Comparison of ENCODE assay signal across 8 cellular contexts in the genomic region with DNA sequence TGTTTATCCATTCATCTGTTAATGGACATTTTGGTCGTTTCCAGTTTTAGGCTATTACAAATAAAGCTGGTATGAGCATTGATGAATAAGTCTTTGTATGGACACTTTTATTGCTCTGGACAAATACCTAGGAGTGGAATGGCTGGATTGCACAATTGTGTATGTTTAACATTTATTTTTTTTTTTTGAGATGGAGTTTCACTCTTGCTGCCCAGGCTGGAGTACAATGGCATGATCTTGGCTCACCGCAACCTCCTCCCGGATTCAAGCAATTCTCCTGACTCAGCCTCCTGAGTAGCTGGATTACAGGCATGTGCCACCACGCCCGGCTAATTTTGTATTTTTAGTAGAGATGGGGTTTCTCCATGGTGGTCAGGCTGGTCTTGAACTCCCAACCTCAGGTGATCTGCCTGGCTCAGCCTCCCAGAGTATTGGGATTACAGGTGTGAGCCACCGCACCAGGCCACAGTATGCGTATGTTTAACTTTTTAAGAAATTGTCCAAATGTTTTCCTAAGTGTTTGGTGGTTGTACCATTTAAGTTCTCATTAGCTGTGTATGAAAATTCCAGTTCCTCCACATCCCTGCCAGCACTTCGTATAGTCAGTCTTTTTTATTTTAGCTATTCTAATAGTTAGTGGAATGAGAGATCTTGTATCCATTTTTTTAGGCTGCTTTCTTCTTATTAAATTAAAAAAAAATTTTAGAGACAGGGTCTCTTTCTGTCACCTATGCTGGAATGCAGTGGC.
DNase-seq lines count a peak whose midpoint lies in the region; TF ChIP-seq lines count a peak whose summit lies in the region.
"Not testable (repeated sequence)": the region's sequence is repeated elsewhere in the genome, so short reads cannot be mapped to it uniquely, and the experiment has no call there.

No MANE protein-coding gene starts in this region.

- H3K27me3 ChIP-seq in mammary epithelial cell (ENCODE audit: insufficient read depth, low read length); fibroblast of lung (ENCODE audit: control insufficient read depth, insufficient read depth, low read length); sigmoid colon: not testable (repeated sequence)

- peak; percentile 21; the same call in 1 of the 2 replicates for TF ChIP-seq EP300 in Ishikawa (IDR thresholded peaks at IDR 0.05; ENCODE audit: borderline replicate concordance)
- TF ChIP-seq EP300 in sigmoid colon (IDR thresholded peaks at IDR 0.05): not testable (repeated sequence)

- DNase-seq in AG04449 (ENCODE audit: low read depth, low spot score): peak; percentile 62
- peak; percentile 57 for DNase-seq in GM03348 (ENCODE audit: low spot score)
- peak; percentile 49 for DNase-seq in SW480 (ENCODE audit: low spot score)
- peak; percentile 97 for DNase-seq in mammary epithelial cell
- DNase-seq in fibroblast of lung (ENCODE audit: low read depth in 2 of 2): peak; percentile 80 to 84
- peak; percentile 48 for DNase-seq in kidney tubule cell (ENCODE audit: low spot score)
- peak; percentile 39 for DNase-seq in sigmoid colon

- peaks cover 34% of the 10 kb centered on the region for H3K4me1 ChIP-seq in mammary epithelial cell (ENCODE audit: insufficient read depth, low read length)
- not testable (repeated sequence) for H3K4me1 ChIP-seq in fibroblast of lung (ENCODE audit: control insufficient read depth, extremely low read depth, insufficient read depth, low read length); sigmoid colon

- not testable (repeated sequence) for TF ChIP-seq POLR2A in sigmoid colon (IDR thresholded peaks at IDR 0.05)

- not testable (repeated sequence) for TF ChIP-seq CTCF in AG04449 (IDR thresholded peaks at IDR 0.05; ENCODE audit: insufficient read depth, low read length, missing control alignments); mammary epithelial cell (conservative IDR thresholded peaks at IDR 0.05 in 1 of 2, IDR thresholded peaks at IDR 0.05 in 1 of 2; ENCODE audit: extremely low read depth in 1 of 2, insufficient read depth in 1 of 2, low read depth in 1 of 2, low read length in 2 of 2); fibroblast of lung (conservative IDR thresholded peaks at IDR 0.05 in 1 of 2, IDR thresholded peaks at IDR 0.05 in 1 of 2; ENCODE audit: low read depth in 1 of 2, low read length in 2 of 2); sigmoid colon (IDR thresholded peaks at IDR 0.05)

- H2AFZ ChIP-seq in mammary epithelial cell (ENCODE audit: low read depth, low read length); fibroblast of lung (ENCODE audit: low read length): not testable (repeated sequence)

- TF ChIP-seq RAD21 in Ishikawa (IDR thresholded peaks at IDR 0.05; ENCODE audit: low read depth): not testable (repeated sequence)

- not testable (repeated sequence) for H3K9ac ChIP-seq in mammary epithelial cell (ENCODE audit: insufficient read depth, low read length); fibroblast of lung (ENCODE audit: insufficient read depth, low read length)

- in situ Hi-C loops in mammary epithelial cell (cut with MboI; ENCODE audit: low sequenced_read_pairs in 2 of 2): not testable (repeated sequence)

- H3K4me2 ChIP-seq in mammary epithelial cell (ENCODE audit: insufficient read depth, low read depth, low read length); fibroblast of lung (ENCODE audit: extremely low read depth, insufficient read depth, low read length): not testable (repeated sequence)

- POLR2A ChIA-PET in AG04449 (lab: Yijun Ruan, JAX): interaction anchor here (2.7 kb wide), 1 partner anchor 234 kb away, joined by 9 read pairs; no protein-coding TSS in a partner anchor

- CTCF ChIA-PET in AG04449 (lab: Yijun Ruan, JAX): interaction anchor here (1.2 to 7.4 kb wide), 9 partner anchors 12 to 241 kb away, joined by 3 to 55 read pairs (median 6); a partner anchor contains a TSS
- CTCF ChIA-PET in mammary epithelial cell (lab: Charles Lee; ENCODE audit: low non-redundant PET): interaction anchor here (0.6 to 0.7 kb wide), 2 partner anchors 15 to 37 kb away, joined by 3 read pairs; no protein-coding TSS in a partner anchor

- not testable (repeated sequence) for H3K9me3 ChIP-seq in mammary epithelial cell (replicated peaks; ENCODE audit: insufficient read depth, low read length); fibroblast of lung (ENCODE audit: control insufficient read depth, insufficient read depth, low read depth, low read length); sigmoid colon

- not testable (repeated sequence) for H4K20me1 ChIP-seq in mammary epithelial cell (ENCODE audit: insufficient read depth, low read length); fibroblast of lung (ENCODE audit: control insufficient read depth, extremely low read depth, insufficient read depth, low read length)

- H3K27ac ChIP-seq in mammary epithelial cell (ENCODE audit: insufficient read depth, low read depth, low read length): peak overlapping the region; percentile 98
- H3K27ac ChIP-seq in fibroblast of lung (ENCODE audit: insufficient read depth, low read length); sigmoid colon: not testable (repeated sequence)

- BruUV-seq in mammary epithelial cell (replicated peaks; lab: Mats Ljungman, UMichigan): not testable (repeated sequence)

- intact Hi-C loops in mammary epithelial cell (cut with micrococcal nuclease): loop anchor here (1.0 to 5.0 kb wide), 2 partner anchors 100 to 144 kb away; no protein-coding TSS in a partner anchor
- intact Hi-C loops in sigmoid colon (cut with DNase I): not testable (repeated sequence)

- WGBS in mammary epithelial cell (ENCODE audit: low coverage, missing lambda C conversion rate): 32% methylated on average over 7 of the region's 8 CpGs
- 53 to 84% methylated on average over 8 of the region's 8 CpGs for WGBS in sigmoid colon, 2 donors

- dilution Hi-C loops in mammary epithelial cell (cut with HindIII; ENCODE audit: low sequenced_read_pairs): not testable (repeated sequence)

- not testable (repeated sequence) for H3K4me3 ChIP-seq in AG04449 (ENCODE audit: low read depth, low read length); mammary epithelial cell (replicated peaks in 1 of 3; ENCODE audit: insufficient read depth in 1 of 3, low read depth in 2 of 3, low read length in 3 of 3); fibroblast of lung (replicated peaks in 1 of 4; ENCODE audit: control extremely low read depth in 1 of 4, insufficient read depth in 1 of 4, low read depth in 3 of 4, low read length in 4 of 4); sigmoid colon

- not testable (repeated sequence) for H3K79me2 ChIP-seq in mammary epithelial cell (ENCODE audit: insufficient read depth, low read length); fibroblast of lung (ENCODE audit: control insufficient read depth, insufficient read depth, low read length)

- not testable (repeated sequence) for H3K36me3 ChIP-seq in mammary epithelial cell (ENCODE audit: insufficient read depth, low read length); fibroblast of lung (ENCODE audit: control insufficient read depth, insufficient read depth, low read length); sigmoid colon

TF ChIP-seq in Ishikawa, 13 proteins besides CTCF, POLR2A, EP300 and RAD21:
- peak; percentile 84 for TF ChIP-seq CEBPB (IDR thresholded peaks at IDR 0.05)

Comparison
In these comparisons a context has a peak if more than half of its experiments do, and no peak if none do; other contexts are left out.
1. DNase-seq: peak in every context shown above with its lines; median percentile 97 in mammary epithelial cell; 82 in fibroblast of lung; 62 in AG04449; 57 in GM03348; 49 in SW480; 48 in kidney tubule cell; 39 in sigmoid colon.